In genomic region chr10:50605280-50606270, GRCh38 we compare ENCODE assay signal across 8 cellular contexts. TPM values are rescaled to one million over a fixed set of nuclear protein-coding genes. Genes with fewer than 3 reads are reported as not detected.
DNase-seq lines count a peak whose midpoint lies in the region; ATAC-seq and TF ChIP-seq lines count a peak whose summit lies in the region.

No MANE protein-coding gene starts in this region.

- DNase-seq in SIG-M5 treated with dmso at 0.1 percent for 504 hours (lab: John Stamatoyannopoulos, UW; ENCODE audit: unreplicated experiment) (peak; percentile 11), SIG-M5 (lab: John Stamatoyannopoulos, UW) (no peak), NB4 (ENCODE audit: low read depth) (peak; percentile 73), T47D (ENCODE audit: low read depth in 1 of 2, low spot score in 1 of 2) (peak; percentile 34 to 86), lung microvascular endothelial cell (ENCODE audit: low read depth in 2 of 2) (peak; percentile 24 to 80), KBM-7 (no peak)
- DNase-seq in activated T-helper 2 cell treated with anti-CD3 and anti-CD28 coated beads, Interferon-gamma antibody, Interleukin-2, Interleukin-4, amounts not matched to agents 10 μg/mL and 5 μg/mL and 100 μg/mL, durations not matched to agents 14 hours and 24 hours and 36 hours (ENCODE audit: low spot score): no peak

- no peak overlapping the region for H3K27ac Mint-ChIP-seq in activated T-helper 2 cell treated with anti-CD3 and anti-CD28 coated beads, Interferon-gamma antibody, Interleukin-2, Interleukin-4, amounts not matched to agents 10 μg/mL and 5 μg/mL and 100 μg/mL, durations not matched to agents 14 hours and 24 hours and 36 hours

- no peaks in the 10 kb centered on the region for H3K9me3 Mint-ChIP-seq in activated T-helper 2 cell treated with anti-CD3 and anti-CD28 coated beads, Interferon-gamma antibody, Interleukin-2, Interleukin-4, amounts not matched to agents 10 μg/mL and 5 μg/mL and 100 μg/mL, durations not matched to agents 14 hours and 24 hours and 36 hours

- intact Hi-C loops in activated T-helper 2 cell treated with anti-CD3 and anti-CD28 coated beads, Interferon-gamma antibody, Interleukin-2, Interleukin-4, amounts not matched to agents 10 μg/mL and 5 μg/mL and 100 μg/mL, durations not matched to agents 14 hours and 24 hours and 36 hours (cut with micrococcal nuclease): no loop called here

- H3K27me3 Mint-ChIP-seq in activated T-helper 2 cell treated with anti-CD3 and anti-CD28 coated beads, Interferon-gamma antibody, Interleukin-2, Interleukin-4, amounts not matched to agents 10 μg/mL and 5 μg/mL and 100 μg/mL, durations not matched to agents 14 hours and 24 hours and 36 hours (ENCODE audit: low read depth): no peaks in the 10 kb centered on the region

- no peak for TF ChIP-seq CTCF in NB4 (IDR thresholded peaks at IDR 0.05; ENCODE audit: low read depth, low read length)

- in situ Hi-C loops in T47D (cut with HindIII; ENCODE audit: low pct_unique_long_range_greater_than_20kb, low sequenced_read_pairs): no loop called here
- in situ Hi-C loops in KBM-7 (cut with MboI; ENCODE audit: low pct_unique_long_range_greater_than_20kb, low sequenced_read_pairs): no loop called here

- peak; percentile 72 for ATAC-seq in HG02588 (IDR thresholded peaks at IDR 0.05; ENCODE audit: unreplicated experiment)

- no peak overlapping the region for H3K4me3 Mint-ChIP-seq in activated T-helper 2 cell treated with anti-CD3 and anti-CD28 coated beads, Interferon-gamma antibody, Interleukin-2, Interleukin-4, amounts not matched to agents 10 μg/mL and 5 μg/mL and 100 μg/mL, durations not matched to agents 14 hours and 24 hours and 36 hours (ENCODE audit: low read depth)

- no peaks in the 10 kb centered on the region for H3K36me3 Mint-ChIP-seq in activated T-helper 2 cell treated with anti-CD3 and anti-CD28 coated beads, Interferon-gamma antibody, Interleukin-2, Interleukin-4, amounts not matched to agents 10 μg/mL and 5 μg/mL and 100 μg/mL, durations not matched to agents 14 hours and 24 hours and 36 hours (ENCODE audit: low read depth)

- no peak overlapping the region for H3K4me3 ChIP-seq in NB4 (ENCODE audit: low read depth, low read length)

- no peak for TF ChIP-seq POLR2A in NB4 (IDR thresholded peaks at IDR 0.05; ENCODE audit: extremely low read depth, insufficient read length)

- H3K4me1 Mint-ChIP-seq in activated T-helper 2 cell treated with anti-CD3 and anti-CD28 coated beads, Interferon-gamma antibody, Interleukin-2, Interleukin-4, amounts not matched to agents 10 μg/mL and 5 μg/mL and 100 μg/mL, durations not matched to agents 14 hours and 24 hours and 36 hours (ENCODE audit: low read depth): peaks cover 38% of the 10 kb centered on the region

RNA-seq across cellular contexts. Expression of gene SGMS1, which starts 18.2 kb away (rescaled TPM):
- total RNA-seq in lung microvascular endothelial cell: 32.3 and 76.2 TPM in 2 replicates
- 10.7 and 11.3 TPM in 2 replicates for total RNA-seq in activated T-helper 2 cell treated with anti-CD3 and anti-CD28 coated beads, Interferon-gamma antibody, Interleukin-2, Interleukin-4, amounts not matched to agents 10 μg/mL and 5 μg/mL and 100 μg/mL, durations not matched to agents 14 hours and 24 hours and 36 hours

Comparison
In these comparisons a context has a peak if more than half of its experiments do, and no peak if none do; other contexts are left out.
1. DNase-seq: peak in SIG-M5 treated with dmso at 0.1 percent for 504 hours (single experiment), NB4 (single experiment), T47D (2 of 2) and lung microvascular endothelial cell (2 of 2); none in SIG-M5 (single experiment), KBM-7 (single experiment) and activated T-helper 2 cell treated with anti-CD3 and anti-CD28 coated beads, Interferon-gamma antibody, Interleukin-2, Interleukin-4, amounts not matched to agents 10 μg/mL and 5 μg/mL and 100 μg/mL, durations not matched to agents 14 hours and 24 hours and 36 hours (single experiment).